In the genomic region with DNA sequence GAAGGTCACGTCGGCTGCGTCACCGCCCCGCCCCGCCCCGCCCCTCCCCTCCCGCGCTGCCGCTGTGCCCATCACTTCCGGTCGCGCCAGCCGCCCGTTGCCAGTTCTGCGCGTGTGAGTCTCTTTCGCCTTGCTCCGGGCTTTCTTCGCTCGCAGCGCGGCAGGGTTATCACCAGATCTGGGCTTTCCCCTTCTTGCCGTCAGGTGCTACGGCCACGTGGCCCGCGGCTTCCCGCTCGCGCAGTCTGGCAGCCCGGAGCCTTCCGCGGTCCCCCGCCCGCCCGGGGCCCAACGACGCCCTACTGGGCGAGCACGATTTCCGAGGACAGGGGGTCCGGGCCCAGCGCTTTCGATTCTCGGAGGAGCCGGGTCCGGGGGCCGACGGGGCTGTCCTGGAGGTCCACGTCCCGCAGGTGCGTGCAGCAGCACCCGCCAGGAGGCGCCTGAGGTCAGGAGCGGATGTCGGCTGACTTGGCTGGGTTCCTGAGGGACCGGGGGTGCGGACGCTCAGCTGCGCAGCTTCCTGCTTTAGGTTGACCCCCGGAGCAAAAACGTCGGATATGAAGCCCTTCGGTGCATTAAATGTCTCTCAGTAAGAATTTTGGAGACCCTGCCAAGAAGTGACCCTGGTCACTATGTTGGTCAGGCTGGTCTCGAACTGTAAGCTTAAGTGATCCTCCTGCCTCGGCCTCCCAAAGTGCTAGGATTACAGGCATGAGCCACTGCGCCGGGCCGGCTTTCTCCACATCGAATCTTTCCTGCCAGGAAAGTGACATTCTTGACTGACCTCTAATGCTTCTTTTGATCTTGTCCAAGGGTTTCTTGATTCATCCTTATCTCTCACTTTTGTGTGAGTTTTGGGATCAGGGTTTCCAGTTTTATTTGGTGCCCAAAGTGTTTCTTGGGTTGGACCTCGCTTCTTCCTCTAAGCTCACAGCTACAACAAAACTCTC, we compare ENCODE assay signal across 8 cellular contexts. TPM values are rescaled to one million over a fixed set of nuclear protein-coding genes. Genes with fewer than 3 reads are reported as not detected.
DNase-seq lines count a peak whose midpoint lies in the region; ATAC-seq and TF ChIP-seq lines count a peak whose summit lies in the region.

A gene with protein sequence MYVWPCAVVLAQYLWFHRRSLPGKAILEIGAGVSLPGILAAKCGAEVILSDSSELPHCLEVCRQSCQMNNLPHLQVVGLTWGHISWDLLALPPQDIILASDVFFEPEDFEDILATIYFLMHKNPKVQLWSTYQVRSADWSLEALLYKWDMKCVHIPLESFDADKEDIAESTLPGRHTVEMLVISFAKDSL (plus strand): TSS at position 74 of the 953 bp plus-strand sequence. CDS start 2,872 bp downstream, outside the sequence.

- peaks cover 11% of the 10 kb centered on the region; the same call in 1 of the 2 replicates for H4K20me1 ChIP-seq in OCI-LY3 (ENCODE audit: insufficient read depth, low read length)
- no peaks in the 10 kb centered on the region for H4K20me1 ChIP-seq in neural cell (ENCODE audit: insufficient read depth)

- H3K27ac ChIP-seq in OCI-LY3 (ENCODE audit: low read length), result peak within 1 kb of the TSS; percentile 95
- peak within 1 kb of the TSS; percentile 95 for H3K27ac ChIP-seq in neural cell (ENCODE audit: low read length)
- H3K27ac ChIP-seq in temporal lobe (ENCODE audit: low read depth, low read length), result peak within 1 kb of the TSS; percentile 96

- H3K4me3 ChIP-seq in OCI-LY3 (ENCODE audit: low read length) (peak within 1 kb of the TSS; percentile 87), fibroblast of mammary gland (ENCODE audit: control insufficient read depth, low read depth, low read length) (peak within 1 kb of the TSS; percentile 85), neural cell (ENCODE audit: low read length) (peak within 1 kb of the TSS; percentile 100)

- ATAC-seq in HG03442 (IDR thresholded peaks at IDR 0.05; ENCODE audit: unreplicated experiment), result peak; percentile 41

- no peak for TF ChIP-seq EP300 in neural cell (conservative IDR thresholded peaks at IDR 0.05; ENCODE audit: poor library complexity, severe bottlenecking)

- H3K36me3 ChIP-seq in OCI-LY3 (replicated peaks; ENCODE audit: low read depth, low read length) (peaks cover 29% of the 10 kb centered on the region), neural cell (ENCODE audit: insufficient read depth, low read length) (no peaks in the 10 kb centered on the region)

- peak; percentile 68 for TF ChIP-seq RAD21 in neural cell (conservative IDR thresholded peaks at IDR 0.05)

- H3K79me2 ChIP-seq in OCI-LY3 (ENCODE audit: low read length), result peaks cover 75% of the 10 kb centered on the region
- H3K79me2 ChIP-seq in neural cell (replicated peaks; ENCODE audit: insufficient read depth, low read length), result peaks cover 24% of the 10 kb centered on the region

- H3K4me2 ChIP-seq in OCI-LY3 (ENCODE audit: low read length), result peak within 1 kb of the TSS; percentile 85
- H3K4me2 ChIP-seq in neural cell (ENCODE audit: low read length), result peak within 1 kb of the TSS; percentile 98

- H3K9me3 ChIP-seq in OCI-LY3 (ENCODE audit: insufficient read depth, low read length), result no peaks in the 10 kb centered on the region
- no peaks in the 10 kb centered on the region for H3K9me3 ChIP-seq in neural cell (ENCODE audit: low read length)

- TF ChIP-seq CTCF in OCI-LY3 (IDR thresholded peaks at IDR 0.05; ENCODE audit: low read depth, low read length), result peak; percentile 74
- peak; percentile 56 for TF ChIP-seq CTCF in fibroblast of mammary gland (conservative IDR thresholded peaks at IDR 0.05; ENCODE audit: control insufficient read depth, insufficient read depth, low read depth, low read length)
- peak; percentile 85 for TF ChIP-seq CTCF in neural cell (IDR thresholded peaks at IDR 0.05; ENCODE audit: poor library complexity, severe bottlenecking)

- H2AFZ ChIP-seq in OCI-LY3 (ENCODE audit: low read depth, low read length) (peak within 1 kb of the TSS; percentile 40; the same call in 1 of the 2 replicates), neural cell (ENCODE audit: low read depth, low read length) (peak within 1 kb of the TSS; percentile 65)

- H3K9me2 ChIP-seq in neural cell (ENCODE audit: insufficient read depth, low read length), result no peaks in the 10 kb centered on the region

- H3K27me3 ChIP-seq in OCI-LY3 (ENCODE audit: low read depth, low read length) (no peaks in the 10 kb centered on the region), neural cell (ENCODE audit: insufficient read depth, low read depth, low read length) (no peaks in the 10 kb centered on the region)

- peak; percentile 76 for DNase-seq in CD1c-positive myeloid dendritic cell (ENCODE audit: extremely low spot score)
- DNase-seq in GM19238 (ENCODE audit: insufficient read length, low spot score), result peak; percentile 65
- peak; percentile 71 for DNase-seq in activated T-helper 1 cell treated with Interleukin-2 at 50 U/mL for 16 hours (ENCODE audit: low read depth)
- peak; percentile 76 for DNase-seq in fibroblast of mammary gland (ENCODE audit: low read depth)

- H3F3A ChIP-seq in neural cell (ENCODE audit: insufficient read depth, low read length, poor library complexity, severe bottlenecking), result no peaks in the 10 kb centered on the region

- H3K9ac ChIP-seq in OCI-LY3 (ENCODE audit: low read length) (peak within 1 kb of the TSS; percentile 91), neural cell (ENCODE audit: low read length) (peak within 1 kb of the TSS; percentile 97)

- H3K4me1 ChIP-seq in OCI-LY3 (ENCODE audit: low read length), result peaks cover 8% of the 10 kb centered on the region

TF ChIP-seq in neural cell, 6 proteins besides CTCF, POLR2A, EP300 and RAD21:
- peak; percentile 35 for TF ChIP-seq TAF1 (IDR thresholded peaks at IDR 0.05; ENCODE audit: low read depth)
- TF ChIP-seq, protein P1, sequence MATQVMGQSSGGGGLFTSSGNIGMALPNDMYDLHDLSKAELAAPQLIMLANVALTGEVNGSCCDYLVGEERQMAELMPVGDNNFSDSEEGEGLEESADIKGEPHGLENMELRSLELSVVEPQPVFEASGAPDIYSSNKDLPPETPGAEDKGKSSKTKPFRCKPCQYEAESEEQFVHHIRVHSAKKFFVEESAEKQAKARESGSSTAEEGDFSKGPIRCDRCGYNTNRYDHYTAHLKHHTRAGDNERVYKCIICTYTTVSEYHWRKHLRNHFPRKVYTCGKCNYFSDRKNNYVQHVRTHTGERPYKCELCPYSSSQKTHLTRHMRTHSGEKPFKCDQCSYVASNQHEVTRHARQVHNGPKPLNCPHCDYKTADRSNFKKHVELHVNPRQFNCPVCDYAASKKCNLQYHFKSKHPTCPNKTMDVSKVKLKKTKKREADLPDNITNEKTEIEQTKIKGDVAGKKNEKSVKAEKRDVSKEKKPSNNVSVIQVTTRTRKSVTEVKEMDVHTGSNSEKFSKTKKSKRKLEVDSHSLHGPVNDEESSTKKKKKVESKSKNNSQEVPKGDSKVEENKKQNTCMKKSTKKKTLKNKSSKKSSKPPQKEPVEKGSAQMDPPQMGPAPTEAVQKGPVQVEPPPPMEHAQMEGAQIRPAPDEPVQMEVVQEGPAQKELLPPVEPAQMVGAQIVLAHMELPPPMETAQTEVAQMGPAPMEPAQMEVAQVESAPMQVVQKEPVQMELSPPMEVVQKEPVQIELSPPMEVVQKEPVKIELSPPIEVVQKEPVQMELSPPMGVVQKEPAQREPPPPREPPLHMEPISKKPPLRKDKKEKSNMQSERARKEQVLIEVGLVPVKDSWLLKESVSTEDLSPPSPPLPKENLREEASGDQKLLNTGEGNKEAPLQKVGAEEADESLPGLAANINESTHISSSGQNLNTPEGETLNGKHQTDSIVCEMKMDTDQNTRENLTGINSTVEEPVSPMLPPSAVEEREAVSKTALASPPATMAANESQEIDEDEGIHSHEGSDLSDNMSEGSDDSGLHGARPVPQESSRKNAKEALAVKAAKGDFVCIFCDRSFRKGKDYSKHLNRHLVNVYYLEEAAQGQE (IDR thresholded peaks at IDR 0.05; ENCODE audit: borderline replicate concordance), result peak; percentile 15
- TF ChIP-seq SMC3 (conservative IDR thresholded peaks at IDR 0.05; ENCODE audit: poor library complexity), result peak; percentile 84
- peak; percentile 85 for TF ChIP-seq POLR2AphosphoS5 (IDR thresholded peaks at IDR 0.05)
- TF ChIP-seq MXI1 (conservative IDR thresholded peaks at IDR 0.05; ENCODE audit: poor library complexity, severe bottlenecking), result peak; percentile 95
- no peak for TF ChIP-seq EZH2 (IDR thresholded peaks at IDR 0.05; ENCODE audit: borderline replicate concordance, insufficient read depth, low read length, poor library complexity, severe bottlenecking)
TF ChIP-seq in neural cell: peak in this region for 5.

RNA-seq across cellular contexts. Expression of the gene that starts here (rescaled TPM):
- 53.3 and 59.8 TPM in 2 replicates for polyA plus RNA-seq in neural cell
- polyA minus RNA-seq in neural cell, result 21.7 and 26.0 TPM in 2 replicates
- total RNA-seq in temporal lobe, result 12.0 TPM

Comparison
In these comparisons a context has a peak if more than half of its experiments do, and no peak if none do; other contexts are left out.
1. Peak in every context shown above with its lines: DNase-seq, ATAC-seq, H3K4me3 ChIP-seq and H3K27ac ChIP-seq.